Comparison of ENCODE assay signal across 15 cellular contexts in the genomic region with DNA sequence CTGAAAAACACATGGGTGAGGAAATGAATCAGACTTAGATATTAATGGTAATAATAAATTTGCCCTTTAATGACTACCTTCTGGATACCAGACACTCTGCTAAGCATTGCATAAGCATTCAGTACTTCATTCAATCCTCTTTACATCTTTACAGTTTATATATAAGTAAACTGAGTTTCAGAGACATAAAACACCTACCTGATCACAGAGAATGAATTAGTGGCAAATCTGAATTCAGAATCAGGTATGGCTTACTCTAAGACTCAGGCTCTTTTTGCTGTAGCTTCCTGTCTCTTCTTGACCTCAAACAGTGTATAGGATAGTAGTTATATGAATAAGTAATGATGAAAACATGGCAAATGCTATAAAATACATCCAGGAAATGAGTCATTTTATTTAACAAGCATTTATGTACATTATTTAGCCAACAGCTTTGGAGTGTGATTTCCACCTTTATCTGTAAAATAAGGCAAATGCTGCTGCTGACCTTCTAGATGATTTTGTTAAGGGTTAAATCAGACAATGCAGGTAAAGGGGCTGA.
"Had no signal": no experiment of that assay in that cellular context is flagged by ENCODE, and none has a peak within 500 bp of the region (broad histone marks: within the 10 kb centered on the region; RNA-seq: fewer than 3 reads in every experiment).

No MANE protein-coding gene starts in this region.

- H3K4me1 ChIP-seq: esophagus muscularis mucosa, tibial nerve had no signal

- H3K4me3 Mint-ChIP-seq: nephron had no signal

- DNase-seq: activated CD4-positive, alpha-beta T cell treated with anti-CD3 and anti-CD28 coated beads for 1 hour; activated CD4-positive, alpha-beta T cell treated with anti-CD3 and anti-CD28 coated beads, Interleukin-2, amount 50 U/mL, for 4 hours; activated naive CD4-positive, alpha-beta T cell; activated T-cell treated with anti-CD3 and anti-CD28 coated beads for 4 hours; aorta; dorsolateral prefrontal cortex; foreskin melanocyte; nucleus accumbens; stimulated activated CD4-positive, alpha-beta T cell treated with anti-CD3 and anti-CD28 coated beads, Interleukin-15, amount 100 ng/mL, for 24 hours; stimulated activated CD4-positive, alpha-beta T cell treated with anti-CD3 and anti-CD28 coated beads, Interleukin-4, amount 100 ng/mL, for 24 hours; stimulated activated naive CD4-positive, alpha-beta T cell; substantia nigra had no signal

- H3K27ac Mint-ChIP-seq: nephron had no signal

- H3K9me3 Mint-ChIP-seq: nephron had no signal

- H3K27ac ChIP-seq: dorsolateral prefrontal cortex, esophagus muscularis mucosa, tibial nerve had no signal

- H3K4me3 ChIP-seq: dorsolateral prefrontal cortex, esophagus muscularis mucosa, tibial nerve had no signal

- H3K9me3 ChIP-seq: esophagus muscularis mucosa, tibial nerve had no signal

- H3K36me3 ChIP-seq: esophagus muscularis mucosa, tibial nerve had no signal

- H3K27me3 ChIP-seq: dorsolateral prefrontal cortex, esophagus muscularis mucosa, tibial nerve had no signal
